ENCODE assay signal across 21 cellular contexts in the genomic region with DNA sequence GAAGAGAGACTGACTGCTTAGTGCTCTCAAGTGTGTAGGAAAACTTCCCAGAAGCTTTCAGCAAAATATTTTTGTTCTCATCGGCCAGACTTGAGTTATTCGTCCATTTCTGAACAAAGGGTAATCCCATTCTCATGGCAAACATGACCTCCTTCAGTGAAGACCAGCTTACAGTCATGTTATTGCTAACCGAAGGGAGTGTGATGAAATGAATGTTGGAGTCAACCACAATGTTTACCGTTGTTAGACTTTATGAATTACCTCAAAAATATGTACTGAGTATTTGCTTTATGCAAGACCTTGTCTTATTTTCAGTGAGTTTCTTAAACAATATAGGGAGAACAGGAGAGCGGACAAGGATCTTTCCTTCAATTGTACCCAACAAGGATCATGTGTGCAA.
A peak's percentile ranks its signal among the peaks of the same experiment; 100 is the strongest.
DNase-seq lines count a peak whose midpoint lies in the region; ATAC-seq and TF ChIP-seq lines count a peak whose summit lies in the region.
"Had no signal": no experiment of that assay in that cellular context is flagged by ENCODE, and none has a peak within 500 bp of the region (broad histone marks: within the 10 kb centered on the region; RNA-seq: fewer than 3 reads in every experiment).

No MANE protein-coding gene starts in this region.

- BruUV-seq in Panc1 (replicated peaks; lab: Mats Ljungman, UMichigan) = no TSS peak

- H3K4me3 ChIP-seq in Panc1 (ENCODE audit: low read depth in 2 of 2, low read length in 2 of 2) (no peak overlapping the region), epithelial cell of esophagus (ENCODE audit: low read length) (no peak overlapping the region), lower lobe of right lung (no peak overlapping the region)
- H3K4me3 ChIP-seq: coronary artery, right atrium auricular region, thyroid gland had no signal

- no peaks in the 10 kb centered on the region for H3K27me3 ChIP-seq in Panc1 (ENCODE audit: control insufficient read depth, insufficient read depth, low read length)
- H3K27me3 ChIP-seq in lower lobe of right lung (ENCODE audit: low read depth) = no peaks in the 10 kb centered on the region
- H3K27me3 ChIP-seq: right atrium auricular region, thyroid gland had no signal

- in situ Hi-C loops in Panc1 (cut with HindIII; ENCODE audit: low pct_unique_long_range_greater_than_20kb, low sequenced_read_pairs) = no loop called here

- ATAC-seq in Panc1 = no peak
- peak; percentile 35 to 43 for ATAC-seq in lower lobe of right lung
- ATAC-seq in HG02981 (IDR thresholded peaks at IDR 0.05; ENCODE audit: unreplicated experiment) = no peak
- ATAC-seq: stimulated activated memory B cell treated with anti-CD40 and anti-IgM and Interleukin-4, amounts not matched to agents 10 μg/mL and 1 μg/mL and 100 μg/mL, for 72 hours had no signal

- CTCF ChIA-PET in Panc1 (lab: Charles Lee) = no interaction called here

- peak; percentile 57 for DNase-seq in EH (ENCODE audit: low read depth)
- DNase-seq in Panc1 (ENCODE audit: low read depth, low spot score) = peak; percentile 32
- peak; percentile 88 for DNase-seq in epithelial cell of esophagus (ENCODE audit: low read depth)
- no peak for DNase-seq in lower lobe of right lung
- DNase-seq in ecto neural progenitor cell (ENCODE audit: low spot score) = no peak
- no peak for DNase-seq in HuH-7 (ENCODE audit: low spot score)
- DNase-seq in NCI-H526 (lab: John Stamatoyannopoulos, UW) = no peak
- DNase-seq: activated gamma-delta T cell treated with Interleukin-2 at 50 U/mL for 16 hours, amniotic stem cell, DND-41, head of caudate nucleus, NCI-H1436, NCI-H774, OCI-M1, T-helper 1 cell had no signal

- H3K9me3 ChIP-seq in Panc1 (ENCODE audit: control insufficient read depth, insufficient read depth, low read depth, low read length) (no peaks in the 10 kb centered on the region), lower lobe of right lung (no peaks in the 10 kb centered on the region)
- H3K9me3 ChIP-seq: right atrium auricular region, thyroid gland had no signal

- H3K27ac ChIP-seq in Panc1 (ENCODE audit: low read length) = no peak overlapping the region
- H3K27ac ChIP-seq in lower lobe of right lung = no peak overlapping the region
- H3K27ac ChIP-seq: coronary artery, right atrium auricular region, thyroid gland, VCaP had no signal

- intact Hi-C loops in Panc1 (cut with micrococcal nuclease; ENCODE audit: unreplicated experiment) = no loop called here
- intact Hi-C loops in lower lobe of right lung (cut with DNase I) = no loop called here

- no peaks in the 10 kb centered on the region for H3K36me3 ChIP-seq in Panc1 (ENCODE audit: control insufficient read depth, insufficient read depth, low read length)
- H3K36me3 ChIP-seq in lower lobe of right lung = no peaks in the 10 kb centered on the region
- H3K36me3 ChIP-seq: thyroid gland had no signal

- POLR2A ChIA-PET in Panc1 (lab: Charles Lee) = no interaction called here

- TF ChIP-seq CTCF in Panc1 (IDR thresholded peaks at IDR 0.05) (no peak), epithelial cell of esophagus (IDR thresholded peaks at IDR 0.05; ENCODE audit: insufficient read depth, low read depth, low read length, missing control alignments) (no peak), lower lobe of right lung (IDR thresholded peaks at IDR 0.05) (no peak)

- no peaks in the 10 kb centered on the region for H3K4me1 ChIP-seq in Panc1 (ENCODE audit: control insufficient read depth, insufficient read depth, low read length)
- no peaks in the 10 kb centered on the region for H3K4me1 ChIP-seq in lower lobe of right lung
- H3K4me1 ChIP-seq: right atrium auricular region had no signal

Comparison
In these comparisons a context has a peak if more than half of its experiments do, and no peak if none do; other contexts are left out.
1. DNase-seq: peak in EH (single experiment), Panc1 (single experiment) and epithelial cell of esophagus (single experiment); none in lower lobe of right lung (single experiment), ecto neural progenitor cell (single experiment), HuH-7 (single experiment) and NCI-H526 (0 of 2).
2. ATAC-seq: peak in lower lobe of right lung (2 of 2); none in Panc1 (single experiment) and HG02981 (single experiment).